8 cellular contexts compared by ENCODE assay signal in genomic region chr22:23838686-23839468, GRCh38. TPM values are rescaled to one million over a fixed set of nuclear protein-coding genes. Genes with fewer than 3 reads are reported as not detected.
DNase-seq lines count a peak whose midpoint lies in the region; ATAC-seq and TF ChIP-seq lines count a peak whose summit lies in the region.

DERL3 (minus strand) TSS chr22:23839006; CDS start chr22:23838987, 19 bp downstream.

- no peaks in the 10 kb centered on the region for H3K27me3 Mint-ChIP-seq in activated naive CD8-positive, alpha-beta T cell

- H3K4me1 ChIP-seq in HEK293 (ENCODE audit: control insufficient read depth, insufficient read depth, low read length), result no peaks in the 10 kb centered on the region
- H3K4me1 ChIP-seq in osteoblast (ENCODE audit: insufficient read depth, low read length), result peaks cover 4% of the 10 kb centered on the region
- peaks cover 36 to 41% of the 10 kb centered on the region in 2 donors for H3K4me1 ChIP-seq in thoracic aorta (ENCODE audit: control insufficient read depth in 1 of 2, low read depth in 2 of 2)

- peak within 1 kb of the TSS; percentile 94 for H3K4me3 Mint-ChIP-seq in activated naive CD8-positive, alpha-beta T cell

- intact Hi-C loops in head of caudate nucleus (cut with DNase I), result no loop called here

- peak within 1 kb of the TSS; percentile 95 for H3K27ac Mint-ChIP-seq in activated naive CD8-positive, alpha-beta T cell

- no peak for TF ChIP-seq CTCF in HEK293 (tag by site-specific recombination; IDR thresholded peaks at IDR 0.05)
- TF ChIP-seq CTCF in NB4 (IDR thresholded peaks at IDR 0.05; ENCODE audit: low read depth, low read length), result no peak
- no peak for TF ChIP-seq CTCF in osteoblast (IDR thresholded peaks at IDR 0.05; ENCODE audit: extremely low read depth, low read depth, low read length)
- no peak for TF ChIP-seq CTCF in thoracic aorta (IDR thresholded peaks at IDR 0.05)

- in situ Hi-C loops in G401 (cut with HindIII; ENCODE audit: low sequenced_read_pairs), result no loop called here

- H3K9me3 ChIP-seq in HEK293 (ENCODE audit: control insufficient read depth, insufficient read depth, low read depth, low read length), result no peaks in the 10 kb centered on the region
- H3K9me3 ChIP-seq in osteoblast (ENCODE audit: low read depth, low read length), result no peaks in the 10 kb centered on the region
- H3K9me3 ChIP-seq in thoracic aorta, result no peaks in the 10 kb centered on the region

- H3K4me3 ChIP-seq in HEK293 (ENCODE audit: low read depth, low read length) (peak within 1 kb of the TSS; percentile 49), NB4 (ENCODE audit: low read depth, low read length) (peak within 1 kb of the TSS; percentile 55), osteoblast (ENCODE audit: insufficient read depth, low read length) (peak within 1 kb of the TSS; percentile 53), thoracic aorta (peak within 1 kb of the TSS; percentile 83)

- H3K4me1 Mint-ChIP-seq in activated naive CD8-positive, alpha-beta T cell (ENCODE audit: low read depth), result peaks cover 20% of the 10 kb centered on the region

- no peaks in the 10 kb centered on the region for H3K36me3 Mint-ChIP-seq in activated naive CD8-positive, alpha-beta T cell

- CTCF ChIA-PET in HEK293 (lab: Yijun Ruan, JAX), result no interaction called here

- no peaks in the 10 kb centered on the region for H3K79me2 ChIP-seq in osteoblast (ENCODE audit: insufficient read depth, low read length)

- peaks cover 0 to 34% of the 10 kb centered on the region in 2 experiments; a peak in 1 of 3 replicates for H3K36me3 ChIP-seq in HEK293 (ENCODE audit: control insufficient read depth in 2 of 2, insufficient read depth in 1 of 2, low read length in 2 of 2)
- peaks cover 17% of the 10 kb centered on the region for H3K36me3 ChIP-seq in osteoblast (ENCODE audit: insufficient read depth, low read length)
- no peaks in the 10 kb centered on the region for H3K36me3 ChIP-seq in thoracic aorta

- no peaks in the 10 kb centered on the region for H3K9me3 Mint-ChIP-seq in activated naive CD8-positive, alpha-beta T cell (ENCODE audit: low read depth)

- peak; percentile 92 for ATAC-seq in thoracic aorta (ENCODE audit: insufficient number of reproducible peaks, low FRiP score, low read depth)

- H3K27me3 ChIP-seq in osteoblast (ENCODE audit: insufficient read depth, low read length) (no peaks in the 10 kb centered on the region), thoracic aorta (replicated peaks; ENCODE audit: insufficient read depth) (no peaks in the 10 kb centered on the region)

- H4K20me1 ChIP-seq in osteoblast (ENCODE audit: insufficient read depth, low read length), result no peaks in the 10 kb centered on the region

- peak within 1 kb of the TSS; percentile 76 for H3K4me2 ChIP-seq in osteoblast (ENCODE audit: insufficient read depth, low read length)

- POLR2A ChIA-PET in HEK293 (lab: Yijun Ruan, JAX), result interaction anchor here (0.7 to 1.2 kb wide), 3 partner anchors 19 to 68 kb away, joined by 3 to 7 read pairs (median 3); partner anchors contain the start of gene SLC2A11

- H3K27ac ChIP-seq in HEK293 (ENCODE audit: extremely low read depth, low read depth, low read length) (peak within 1 kb of the TSS; percentile 28; the same call in 1 of the 2 replicates), osteoblast (ENCODE audit: low read depth, low read length) (no peak within 1 kb of the TSS), thoracic aorta (no peak within 1 kb of the TSS)

- peak within 1 kb of the TSS; percentile 56 for H2AFZ ChIP-seq in osteoblast (ENCODE audit: low read length)

- DNase-seq in G401 (ENCODE audit: low spot score) (peak; percentile 96), NB4 (ENCODE audit: low read depth) (peak; percentile 99), SKM-1 (lab: John Stamatoyannopoulos, UW; ENCODE audit: unreplicated experiment) (peak; percentile 99), head of caudate nucleus (peak; percentile 88 to 98 (median 94)), osteoblast (ENCODE audit: insufficient read length, low spot score, missing footprints) (peak; percentile 98), thoracic aorta (ENCODE audit: low spot score) (peak; percentile 99)

- no peak for TF ChIP-seq POLR2A in NB4 (IDR thresholded peaks at IDR 0.05; ENCODE audit: extremely low read depth, insufficient read length)

TF ChIP-seq in HEK293, 187 proteins besides CTCF, POLR2A, EP300 and RAD21 (continues in another document):
- TF ChIP-seq KLF16 (tag by site-specific recombination; IDR thresholded peaks at IDR 0.05) (0 out of 2 replicates have a peak, but pooled peaks have one; percentile 53), ZNF366 (tag by site-specific recombination; conservative IDR thresholded peaks at IDR 0.05) (no peak; the same call in 1 of the 2 replicates), SP7 (tag by site-specific recombination; IDR thresholded peaks at IDR 0.05) (peak; percentile 36; the same call in 1 of the 2 replicates), ZNF112 (tag by site-specific recombination; IDR thresholded peaks at IDR 0.05) (no peak), OSR2 (tag by site-specific recombination; IDR thresholded peaks at IDR 0.05) (no peak), SCRT1 (tag by site-specific recombination; IDR thresholded peaks at IDR 0.05; ENCODE audit: borderline replicate concordance) (no peak), ZNF580 (tag by site-specific recombination; IDR thresholded peaks at IDR 0.05) (peak; percentile 71), ZNF214 (tag by site-specific recombination; IDR thresholded peaks at IDR 0.05; ENCODE audit: borderline replicate concordance) (no peak), ZFHX2 (tag by site-specific recombination; conservative IDR thresholded peaks at IDR 0.05) (peak; percentile 95), ZNF155 (tag by site-specific recombination; IDR thresholded peaks at IDR 0.05) (no peak), ZNF585B (tag by site-specific recombination; IDR thresholded peaks at IDR 0.05) (no peak), MZF1 (tag by site-specific recombination; IDR thresholded peaks at IDR 0.05; ENCODE audit: borderline replicate concordance) (no peak), ZXDB (tag by site-specific recombination; IDR thresholded peaks at IDR 0.05) (peak; percentile 88), ZNF791 (tag by site-specific recombination; IDR thresholded peaks at IDR 0.05) (no peak), WT1 (tag by site-specific recombination; IDR thresholded peaks at IDR 0.05) (0 out of 2 replicates have a peak, but pooled peaks have one; percentile 24), ZBTB11 (tag by site-specific recombination; conservative IDR thresholded peaks at IDR 0.05; ENCODE audit: low read depth) (no peak), KLF17 (tag by site-specific recombination; IDR thresholded peaks at IDR 0.05) (peak; percentile 57), FEZF1 (tag by site-specific recombination; IDR thresholded peaks at IDR 0.05) (peak; percentile 90), ZNF561 (tag by site-specific recombination; IDR thresholded peaks at IDR 0.05; ENCODE audit: borderline replicate concordance) (peak; percentile 82), ZSCAN23 (tag by site-specific recombination; IDR thresholded peaks at IDR 0.05) (no peak), SETDB1 (IDR thresholded peaks at IDR 0.05; ENCODE audit: insufficient read length, low read length) (peak; percentile 64)

RNA-seq across cellular contexts. Expression of gene DERL3, which starts in this region (rescaled TPM):
- not detected in 2 replicates for total RNA-seq in G401 (2014; rRNA removed; shearing (Covaris generic))
- total RNA-seq in osteoblast (0.36 and 0.59 TPM in 2 replicates), thoracic aorta (1 to 10 TPM; 2.5 to 3.0 TPM)

Comparison
In these comparisons a context has a peak if more than half of its experiments do, and no peak if none do; other contexts are left out.
1. Peak in DNase-seq in G401; RNA of the gene not detected or under 1 TPM.
2. Peak in DNase-seq, H3K4me3 ChIP-seq and H3K4me2 ChIP-seq in osteoblast; RNA of the gene not detected or under 1 TPM.